In genomic region chr10:7467031-7467667, GRCh38 we compare ENCODE assay signal across 26 cellular contexts.
"Had no signal": no experiment of that assay in that cellular context is flagged by ENCODE, and none has a peak within 500 bp of the region (broad histone marks: within the 10 kb centered on the region; RNA-seq: fewer than 3 reads in every experiment).

No MANE protein-coding gene starts in this region.

- H3K27me3 Mint-ChIP-seq: naive B cell had no signal

- H3K27ac ChIP-seq: lower lobe of right lung, neural progenitor cell, neutrophil, parathyroid adenoma, psoas muscle, skin epidermis, spleen, stomach, testis, thyroid gland, transverse colon, upper lobe of left lung, vagina had no signal

- H3K27me3 ChIP-seq: spleen, stomach, testis, thyroid gland, transverse colon, upper lobe of left lung, vagina had no signal

- DNase-seq: hippocampal formation; kidney glomerular epithelial cell; lower lobe of right lung; mammary epithelial cell; mesenchymal stem cell; naive B cell; natural killer cell; nephron progenitor cell; occipital lobe; psoas muscle; spleen; stimulated activated CD4-positive, alpha-beta T cell treated with anti-CD3 and anti-CD28 coated beads, Interleukin-4, amount 100 ng/mL, for 24 hours; stimulated activated naive CD8-positive, alpha-beta T cell treated with anti-CD3 and anti-CD28 coated beads, Interleukin-15, Interleukin-2, amounts not matched to agents 100 U/mL and 50 U/mL, for 24 hours; stomach; testis; thyroid gland; transverse colon; upper lobe of left lung had no signal

- H3K4me3 ChIP-seq: lower lobe of right lung, neural progenitor cell, psoas muscle, skin epidermis, spleen, stomach, testis, thyroid gland, transverse colon, upper lobe of left lung, vagina had no signal

- H2AFZ ChIP-seq: neural progenitor cell, parathyroid adenoma had no signal

- H3K4me2 ChIP-seq: neural progenitor cell had no signal

- H3K9me3 ChIP-seq: lower lobe of right lung, neutrophil, psoas muscle, spleen, stomach, testis, thyroid gland, transverse colon, upper lobe of left lung, vagina had no signal

- H3K79me2 ChIP-seq: parathyroid adenoma had no signal

- H3K27ac Mint-ChIP-seq: mesothelial cell of epicardium; natural killer cell; nephron progenitor cell; neural progenitor cell; stimulated activated effector memory CD8-positive, alpha-beta T cell treated with anti-CD3 and anti-CD28 coated beads, Interleukin-12 subunit alpha, Interleukin-12 subunit beta, amount 100 ng/mL, for 72 hours had no signal

- H3K9ac ChIP-seq: neural progenitor cell, parathyroid adenoma had no signal

- H3K36me3 Mint-ChIP-seq: mesothelial cell of epicardium; natural killer cell; neural progenitor cell; stimulated activated effector memory CD8-positive, alpha-beta T cell treated with anti-CD3 and anti-CD28 coated beads, Interleukin-12 subunit alpha, Interleukin-12 subunit beta, amount 100 ng/mL, for 72 hours had no signal

- H3K4me1 ChIP-seq: neural progenitor cell, parathyroid adenoma, psoas muscle, stomach, thyroid gland, transverse colon, upper lobe of left lung, vagina had no signal

- H3K4me1 Mint-ChIP-seq: mesothelial cell of epicardium, nephron progenitor cell had no signal

- H3K4me3 Mint-ChIP-seq: mesothelial cell of epicardium; natural killer cell; nephron progenitor cell; neural progenitor cell; stimulated activated effector memory CD8-positive, alpha-beta T cell treated with anti-CD3 and anti-CD28 coated beads, Interleukin-12 subunit alpha, Interleukin-12 subunit beta, amount 100 ng/mL, for 72 hours had no signal

- ATAC-seq: lower lobe of right lung; natural killer cell; psoas muscle; sciatic nerve; stimulated activated effector memory CD8-positive, alpha-beta T cell treated with anti-CD3 and anti-CD28 coated beads, Interleukin-12 subunit alpha, Interleukin-12 subunit beta, amount 100 ng/mL, for 72 hours; stimulated activated naive CD8-positive, alpha-beta T cell treated with anti-CD3 and anti-CD28 coated beads, Interleukin-15, Interleukin-2, amounts not matched to agents 100 U/mL and 50 U/mL, for 24 hours had no signal

- H3K36me3 ChIP-seq: lower lobe of right lung, neural progenitor cell, neutrophil, spleen, stomach, thyroid gland, transverse colon, upper lobe of left lung, vagina had no signal

- H3K9me3 Mint-ChIP-seq: natural killer cell; neural progenitor cell; stimulated activated effector memory CD8-positive, alpha-beta T cell treated with anti-CD3 and anti-CD28 coated beads, Interleukin-12 subunit alpha, Interleukin-12 subunit beta, amount 100 ng/mL, for 72 hours had no signal
